Comparison of ENCODE assay signal across 38 cellular contexts in the genomic region with DNA sequence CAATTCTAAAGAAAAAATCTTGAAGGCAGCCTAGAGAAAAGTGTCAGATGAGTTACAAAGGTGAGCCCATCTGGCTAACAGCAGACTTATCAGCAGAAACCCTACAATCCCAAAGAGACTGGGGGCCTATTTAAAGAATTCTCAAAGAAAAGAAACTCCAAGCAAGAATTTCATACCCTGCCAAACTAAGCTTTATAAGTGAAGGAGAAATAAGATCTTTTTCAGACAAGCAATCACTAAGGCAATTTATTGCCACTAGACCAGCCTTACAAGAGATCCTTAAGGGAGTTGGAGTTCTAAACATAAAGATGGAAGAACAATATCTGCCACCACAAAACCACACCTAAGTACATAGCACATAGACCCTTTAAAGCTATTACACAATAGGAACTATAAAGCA. TPM values are rescaled to one million over a fixed set of nuclear protein-coding genes. Genes with fewer than 3 reads are reported as not detected.
"Had no signal": no experiment of that assay in that cellular context is flagged by ENCODE, and none has a peak within 500 bp of the region (broad histone marks: within the 10 kb centered on the region; RNA-seq: fewer than 3 reads in every experiment).

No MANE protein-coding gene starts in this region.

- DNase-seq: MG63, MM.1S, MV-4-11, NCI-H1048, NCI-H1092, NCI-H1092 treated with DMSO at 0.1 percent for 48 hours, NCI-H1105, NCI-H1105 treated with DMSO at 0.1 percent for 48 hours, NCI-H1417, NCI-H1417 treated with DMSO at 0.1 percent for 48 hours, NCI-H1436, NCI-H1436 treated with DMSO at 0.1 percent for 48 hours, NCI-H146, NCI-H1694, NCI-H1694 treated with DMSO at 0.1 percent for 48 hours, NCI-H187, NCI-H187 treated with DMSO at 0.1 percent for 48 hours, NCI-H1930, NCI-H2029, NCI-H2029 treated with DMSO at 0.1 percent for 48 hours, NCI-H2081, NCI-H2081 treated with DMSO at 0.1 percent for 48 hours, NCI-H2107, NCI-H2171, NCI-H2171 treated with DMSO at 0.1 percent for 48 hours, NCI-H2227 treated with DMSO at 0.1 percent for 48 hours, NCI-H345, NCI-H446, NCI-H446 treated with DMSO at 0.1 percent for 48 hours, NCI-H510A, NCI-H510A treated with DMSO at 0.1 percent for 48 hours, NCI-H524, NCI-H524 treated with DMSO at 0.1 percent for 48 hours, NCI-H526 had no signal

- H3K36me3 ChIP-seq: MG63 had no signal

- H3K4me3 ChIP-seq: MG63 had no signal

- H3K27me3 ChIP-seq: MG63 had no signal

- H3K9me3 ChIP-seq: MG63 had no signal

RNA-seq across cellular contexts. Expression of a gene that starts 24.9 kb away (rescaled TPM):
- total RNA-seq: LHCN-M2, M059J, MCF 10A, NCI-H460 had no signal

RNA-seq across cellular contexts. Expression of a gene that starts 30.0 kb away (rescaled TPM):
- total RNA-seq: LHCN-M2, M059J, MCF 10A, NCI-H460 had no signal

RNA-seq across cellular contexts. Expression of a gene that starts 39.7 kb away (rescaled TPM):
- total RNA-seq: LHCN-M2, M059J, MCF 10A, NCI-H460 had no signal
